ENCODE assay signal across 10 cellular contexts in genomic region chr2:24365051-24365450, GRCh38. TPM values are rescaled to one million over a fixed set of nuclear protein-coding genes. Genes with fewer than 3 reads are reported as not detected.
DNase-seq lines count a peak whose midpoint lies in the region; ATAC-seq, FAIRE-seq and TF ChIP-seq lines count a peak whose summit lies in the region.
"Had no signal": no experiment of that assay in that cellular context is flagged by ENCODE, and none has a peak within 500 bp of the region (broad histone marks: within the 10 kb centered on the region; RNA-seq: fewer than 3 reads in every experiment).

No MANE protein-coding gene starts in this region.

- peak overlapping the region; percentile 61 for H3K4me2 ChIP-seq in A549

- H3K9me3 ChIP-seq in A549, result no peaks in the 10 kb centered on the region
- H3K9me3 ChIP-seq: BLaER1 treated with 17β-estradiol and CSF1 and Interleukin-3, amounts not matched to agents 10 nM and 100 nM had no signal

- POLR2A ChIA-PET in A549 (lab: Yijun Ruan, JAX), result no interaction called here

- H3K4me3 ChIP-seq in A549 (no peak overlapping the region), bronchial epithelial cell (ENCODE audit: low read depth, low read length) (no peak overlapping the region)
- H3K4me3 ChIP-seq: BLaER1 treated with 17β-estradiol and CSF1 and Interleukin-3, amounts not matched to agents 10 nM and 100 nM had no signal

- no peak for TF ChIP-seq EP300 in A549 (IDR thresholded peaks at IDR 0.05)

- H3K4me1 ChIP-seq in A549, result peaks cover 19% of the 10 kb centered on the region

- TF ChIP-seq CTCF in A549 (IDR thresholded peaks at IDR 0.05) (no peak), bronchial epithelial cell (IDR thresholded peaks at IDR 0.05; ENCODE audit: insufficient read depth, low read length, severe bottlenecking) (no peak)

- peak in 1 of 2 experiments; percentile 5; a peak in 1 of 6 replicates for ATAC-seq in A549

- CTCF ChIA-PET in A549 (lab: Yijun Ruan, JAX), result interaction anchor here (0.6 to 1.1 kb wide), 2 partner anchors 281 to 844 kb away, joined by 3 to 4 read pairs; no protein-coding TSS in a partner anchor

- peak in 1 of 2 experiments; percentile 55 for DNase-seq in A549 (ENCODE audit: low read depth in 1 of 2, low spot score in 1 of 2)
- peak; percentile 51 for DNase-seq in LoVo (ENCODE audit: low spot score)
- DNase-seq in bronchial epithelial cell (ENCODE audit: low read depth), result peak; percentile 61
- peak; percentile 80 to 83 for DNase-seq in lung microvascular endothelial cell (ENCODE audit: low read depth in 2 of 2)
- no peak for DNase-seq in activated T-cell treated with anti-CD3 and anti-CD28 coated beads, Interleukin-2, amount 50 U/mL, for 48 hours
- no peak for DNase-seq in DMS114 treated with DMSO at 0.1 percent for 48 hours (lab: John Stamatoyannopoulos, UW; ENCODE audit: unreplicated experiment)
- DNase-seq in activated CD4-positive, alpha-beta T cell treated with anti-CD3 and anti-CD28 coated beads, Interleukin-2, amount 50 U/mL, for 1 hour, result no peak
- DNase-seq in activated CD4-positive, alpha-beta T cell treated with anti-CD3 and anti-CD28 coated beads, Interleukin-2, amount 50 U/mL, for 4 hours, result no peak
- DNase-seq: activated naive CD4-positive, alpha-beta T cell treated with anti-CD3 and anti-CD28 coated beads, Interleukin-2, amount 10 ng/mL, durations not matched to agents 7 days and 5 days had no signal

- TF ChIP-seq POLR2A in A549 (IDR thresholded peaks at IDR 0.05; ENCODE audit: low read length), result no peak

- TF ChIP-seq RAD21 in A549 (conservative IDR thresholded peaks at IDR 0.05 in 1 of 2, IDR thresholded peaks at IDR 0.05 in 1 of 2), result no peak

- H3K27me3 ChIP-seq in bronchial epithelial cell (ENCODE audit: control insufficient read depth, insufficient read depth, low read length), result no peaks in the 10 kb centered on the region
- H3K27me3 ChIP-seq: BLaER1 treated with 17β-estradiol and CSF1 and Interleukin-3, amounts not matched to agents 10 nM and 100 nM had no signal

- no peaks in the 10 kb centered on the region for H3K36me3 ChIP-seq in bronchial epithelial cell (ENCODE audit: control insufficient read depth, insufficient read depth, low read length)
- H3K36me3 ChIP-seq: BLaER1 treated with 17β-estradiol and CSF1 and Interleukin-3, amounts not matched to agents 10 nM and 100 nM had no signal

- WGBS in A549 (ENCODE audit: missing lambda C conversion rate), result 31% methylated on average over 7 of the region's 7 CpGs

- no peak for FAIRE-seq in A549 (lab: Jason Lieb, UNC)
- FAIRE-seq in bronchial epithelial cell (lab: Jason Lieb, UNC), result no peak

- peak overlapping the region; percentile 45 to 46; a peak in 5 of 6 replicates for H3K27ac ChIP-seq in A549

TF ChIP-seq in A549, 52 proteins besides CTCF, POLR2A, EP300 and RAD21:
- TF ChIP-seq ESRRA (IDR thresholded peaks at IDR 0.05; ENCODE audit: borderline replicate concordance, low read length) (no peak), NR3C1 (IDR thresholded peaks at IDR 0.05) (no peak), BHLHE40 (IDR thresholded peaks at IDR 0.05; ENCODE audit: low read depth, low read length) (no peak), HOXB13 (CRISPR knock-in tag; IDR thresholded peaks at IDR 0.05; ENCODE audit: low read depth) (no peak)

RNA-seq across cellular contexts. Expression of gene ITSN2, which starts 4.7 kb away (rescaled TPM):
- 45.2 and 48.3 TPM in 2 replicates for polyA plus RNA-seq in A549 (2011; rRNA removed)
- polyA plus RNA-seq in A549 (2012; cell fraction: cytosol; rRNA removed), result 12.8 and 14.6 TPM in 2 replicates
- polyA plus RNA-seq in A549 (2012; cell fraction: nucleus; rRNA removed), result 24.5 and 31.4 TPM in 2 replicates
- polyA plus RNA-seq in A549 (2017; fragmentation: RNase III; extraction: RNeasy Plus Mini Kit Qiagen cat#74134 plus additional on column Dnase treatment), result 19.4 to 21.4 TPM (median 19.8 TPM) in 3 replicates
- 61.6 and 67.3 TPM in 2 replicates for polyA minus RNA-seq in A549 (2011; rRNA and poly(A)+ RNA removed)
- 26.3 and 32.4 TPM in 2 replicates for total RNA-seq in bronchial epithelial cell
- 30.3 and 39.7 TPM in 2 replicates for total RNA-seq in lung microvascular endothelial cell

Comparison
In these comparisons a context has a peak if more than half of its experiments do, and no peak if none do; other contexts are left out.
1. DNase-seq: peak in LoVo (single experiment), bronchial epithelial cell (single experiment) and lung microvascular endothelial cell (2 of 2); none in activated T-cell treated with anti-CD3 and anti-CD28 coated beads, Interleukin-2, amount 50 U/mL, for 48 hours (0 of 2), DMS114 treated with DMSO at 0.1 percent for 48 hours (single experiment), activated CD4-positive, alpha-beta T cell treated with anti-CD3 and anti-CD28 coated beads, Interleukin-2, amount 50 U/mL, for 1 hour (single experiment) and activated CD4-positive, alpha-beta T cell treated with anti-CD3 and anti-CD28 coated beads, Interleukin-2, amount 50 U/mL, for 4 hours (0 of 2).